ENCODE assay signal across 1 cellular context in genomic region chr5:115835481-115835880, GRCh38.
TF ChIP-seq lines count a peak whose summit lies in the region.

No MANE protein-coding gene starts in this region.

TF ChIP-seq in WTC11, 78 proteins besides CTCF, POLR2A, EP300 and RAD21 (continued from another document):
- TF ChIP-seq, protein P1, sequence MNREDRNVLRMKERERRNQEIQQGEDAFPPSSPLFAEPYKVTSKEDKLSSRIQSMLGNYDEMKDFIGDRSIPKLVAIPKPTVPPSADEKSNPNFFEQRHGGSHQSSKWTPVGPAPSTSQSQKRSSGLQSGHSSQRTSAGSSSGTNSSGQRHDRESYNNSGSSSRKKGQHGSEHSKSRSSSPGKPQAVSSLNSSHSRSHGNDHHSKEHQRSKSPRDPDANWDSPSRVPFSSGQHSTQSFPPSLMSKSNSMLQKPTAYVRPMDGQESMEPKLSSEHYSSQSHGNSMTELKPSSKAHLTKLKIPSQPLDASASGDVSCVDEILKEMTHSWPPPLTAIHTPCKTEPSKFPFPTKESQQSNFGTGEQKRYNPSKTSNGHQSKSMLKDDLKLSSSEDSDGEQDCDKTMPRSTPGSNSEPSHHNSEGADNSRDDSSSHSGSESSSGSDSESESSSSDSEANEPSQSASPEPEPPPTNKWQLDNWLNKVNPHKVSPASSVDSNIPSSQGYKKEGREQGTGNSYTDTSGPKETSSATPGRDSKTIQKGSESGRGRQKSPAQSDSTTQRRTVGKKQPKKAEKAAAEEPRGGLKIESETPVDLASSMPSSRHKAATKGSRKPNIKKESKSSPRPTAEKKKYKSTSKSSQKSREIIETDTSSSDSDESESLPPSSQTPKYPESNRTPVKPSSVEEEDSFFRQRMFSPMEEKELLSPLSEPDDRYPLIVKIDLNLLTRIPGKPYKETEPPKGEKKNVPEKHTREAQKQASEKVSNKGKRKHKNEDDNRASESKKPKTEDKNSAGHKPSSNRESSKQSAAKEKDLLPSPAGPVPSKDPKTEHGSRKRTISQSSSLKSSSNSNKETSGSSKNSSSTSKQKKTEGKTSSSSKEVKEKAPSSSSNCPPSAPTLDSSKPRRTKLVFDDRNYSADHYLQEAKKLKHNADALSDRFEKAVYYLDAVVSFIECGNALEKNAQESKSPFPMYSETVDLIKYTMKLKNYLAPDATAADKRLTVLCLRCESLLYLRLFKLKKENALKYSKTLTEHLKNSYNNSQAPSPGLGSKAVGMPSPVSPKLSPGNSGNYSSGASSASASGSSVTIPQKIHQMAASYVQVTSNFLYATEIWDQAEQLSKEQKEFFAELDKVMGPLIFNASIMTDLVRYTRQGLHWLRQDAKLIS (CRISPR knock-in tag; IDR thresholded peaks at IDR 0.05; ENCODE audit: borderline replicate concordance) = no peak
- TF ChIP-seq, protein P2, sequence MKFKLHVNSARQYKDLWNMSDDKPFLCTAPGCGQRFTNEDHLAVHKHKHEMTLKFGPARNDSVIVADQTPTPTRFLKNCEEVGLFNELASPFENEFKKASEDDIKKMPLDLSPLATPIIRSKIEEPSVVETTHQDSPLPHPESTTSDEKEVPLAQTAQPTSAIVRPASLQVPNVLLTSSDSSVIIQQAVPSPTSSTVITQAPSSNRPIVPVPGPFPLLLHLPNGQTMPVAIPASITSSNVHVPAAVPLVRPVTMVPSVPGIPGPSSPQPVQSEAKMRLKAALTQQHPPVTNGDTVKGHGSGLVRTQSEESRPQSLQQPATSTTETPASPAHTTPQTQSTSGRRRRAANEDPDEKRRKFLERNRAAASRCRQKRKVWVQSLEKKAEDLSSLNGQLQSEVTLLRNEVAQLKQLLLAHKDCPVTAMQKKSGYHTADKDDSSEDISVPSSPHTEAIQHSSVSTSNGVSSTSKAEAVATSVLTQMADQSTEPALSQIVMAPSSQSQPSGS (CRISPR knock-in tag; IDR thresholded peaks at IDR 0.05; ENCODE audit: borderline replicate concordance, low read depth) = no peak
- TF ChIP-seq GABPB1 (CRISPR knock-in tag; IDR thresholded peaks at IDR 0.05) (no peak), ZBTB21 (CRISPR knock-in tag; IDR thresholded peaks at IDR 0.05; ENCODE audit: borderline replicate concordance) (no peak), CREM (CRISPR knock-in tag; IDR thresholded peaks at IDR 0.05) (no peak), USF1 (CRISPR knock-in tag; IDR thresholded peaks at IDR 0.05) (no peak), PRRX2 (CRISPR knock-in tag; IDR thresholded peaks at IDR 0.05) (no peak), ZNF219 (CRISPR knock-in tag; IDR thresholded peaks at IDR 0.05; ENCODE audit: borderline replicate concordance) (no peak), KAT7 (CRISPR knock-in tag; IDR thresholded peaks at IDR 0.05; ENCODE audit: borderline replicate concordance) (no peak)
